12 cellular contexts compared by ENCODE assay signal in the genomic region with DNA sequence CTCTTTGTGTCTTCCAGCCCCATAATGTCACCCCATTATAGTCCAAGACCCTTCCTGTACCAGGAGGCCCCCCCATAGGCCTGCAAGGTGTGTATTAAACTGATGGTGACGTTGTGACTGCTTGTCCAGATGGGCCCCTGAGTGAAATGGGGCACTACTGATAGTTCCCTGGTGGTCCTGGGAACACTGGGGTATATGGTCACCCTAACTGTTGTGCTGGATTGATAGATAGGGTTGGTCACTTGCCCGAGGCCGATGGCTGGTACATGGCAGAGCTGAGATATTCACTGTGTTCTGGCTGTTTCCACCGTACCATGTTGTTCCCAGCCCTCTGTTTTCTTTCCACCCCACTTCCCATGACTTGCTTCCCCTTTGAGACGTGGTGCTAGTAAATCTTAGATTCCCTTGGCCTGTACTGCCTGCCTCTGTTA. TPM values are rescaled to one million over a fixed set of nuclear protein-coding genes. Genes with fewer than 3 reads are reported as not detected.
A peak's percentile ranks its signal among the peaks of the same experiment; 100 is the strongest.
DNase-seq lines count a peak whose midpoint lies in the region; ATAC-seq lines count a peak whose summit lies in the region.
"Had no signal": no experiment of that assay in that cellular context is flagged by ENCODE, and none has a peak within 500 bp of the region (broad histone marks: within the 10 kb centered on the region; RNA-seq: fewer than 3 reads in every experiment).

No MANE protein-coding gene starts in this region.

- H3K4me3 ChIP-seq in CD4-positive, alpha-beta memory T cell (ENCODE audit: low read length in 2 of 2), result no peak overlapping the region
- no peak overlapping the region for H3K4me3 ChIP-seq in mucosa of stomach (ENCODE audit: low read length)
- H3K4me3 ChIP-seq: cardiac muscle cell, skin epidermis had no signal

- H3K27me3 ChIP-seq in CD4-positive, alpha-beta memory T cell (ENCODE audit: insufficient read depth, low read length), result no peaks in the 10 kb centered on the region
- H3K27me3 ChIP-seq in mucosa of stomach (ENCODE audit: control insufficient read depth, insufficient read depth, low read length), result no peaks in the 10 kb centered on the region
- H3K27me3 ChIP-seq: cardiac muscle cell had no signal

- H3K27ac Mint-ChIP-seq in CD4-positive, alpha-beta memory T cell, result peak overlapping the region in 5 of 7 donors; percentile 10 to 63 (median 13)
- H3K27ac Mint-ChIP-seq in T-helper 17 cell, result peak overlapping the region; percentile 47

- no peak overlapping the region for H3K27ac ChIP-seq in CD4-positive, alpha-beta memory T cell (ENCODE audit: low read depth, low read length)
- H3K27ac ChIP-seq: cardiac muscle cell had no signal

- DNase-seq in CD4-positive, alpha-beta memory T cell, result no peak
- DNase-seq in T-helper 17 cell (no peak), DMS53 treated with DMSO at 0.1 percent for 48 hours (lab: John Stamatoyannopoulos, UW; ENCODE audit: unreplicated experiment) (no peak)
- DNase-seq: activated T-cell treated with anti-CD3 and anti-CD28 coated beads, Interleukin-2, amount 50 U/mL, for 4 hours; CD4-positive, CD25-positive, alpha-beta regulatory T cell; NCI-H69; SHP77 had no signal

- ATAC-seq in T-helper 17 cell (no peak), GM21723 (IDR thresholded peaks at IDR 0.05; ENCODE audit: unreplicated experiment) (no peak), HG02588 (IDR thresholded peaks at IDR 0.05; ENCODE audit: unreplicated experiment) (no peak)
- ATAC-seq: activated T-cell treated with anti-CD3 and anti-CD28 coated beads, Interleukin-2, amount 50 U/mL, for 4 hours had no signal

- H3K9ac ChIP-seq in mucosa of stomach (ENCODE audit: low read length), result peak overlapping the region; percentile 8

- H3K27me3 Mint-ChIP-seq in CD4-positive, alpha-beta memory T cell, result no peaks in the 10 kb centered on the region
- no peaks in the 10 kb centered on the region for H3K27me3 Mint-ChIP-seq in T-helper 17 cell
- H3K27me3 Mint-ChIP-seq: CD4-positive, CD25-positive, alpha-beta regulatory T cell had no signal

- H3K4me1 ChIP-seq in CD4-positive, alpha-beta memory T cell (ENCODE audit: insufficient read depth, low read length), result peaks cover 35% of the 10 kb centered on the region
- H3K4me1 ChIP-seq in mucosa of stomach (ENCODE audit: control insufficient read depth, insufficient read depth, low read length), result peaks cover 22% of the 10 kb centered on the region

- H3K36me3 ChIP-seq in CD4-positive, alpha-beta memory T cell (ENCODE audit: insufficient read depth, low read length), result peaks cover 33% of the 10 kb centered on the region
- peaks cover 15% of the 10 kb centered on the region for H3K36me3 ChIP-seq in mucosa of stomach (ENCODE audit: control insufficient read depth, insufficient read depth, low read length)

- peaks cover 14 to 48% of the 10 kb centered on the region in 2 donors for H3K36me3 Mint-ChIP-seq in CD4-positive, alpha-beta memory T cell
- H3K36me3 Mint-ChIP-seq in T-helper 17 cell (ENCODE audit: low read depth), result no peaks in the 10 kb centered on the region

- H3K9me3 Mint-ChIP-seq in CD4-positive, alpha-beta memory T cell, result no peaks in the 10 kb centered on the region
- H3K9me3 Mint-ChIP-seq: activated T-cell treated with anti-CD3 and anti-CD28 coated beads, Interleukin-2, amount 50 U/mL, for 4 hours; CD4-positive, CD25-positive, alpha-beta regulatory T cell had no signal

- intact Hi-C loops in CD4-positive, alpha-beta memory T cell (cut with micrococcal nuclease), result no loop called here

- CTCF ChIA-PET in CD4-positive, alpha-beta memory T cell (lab: Charles Lee; ENCODE audit: partially characterized antibody), result interaction anchor here (1.0 kb wide), 1 partner anchor 8 kb away, joined by 3 read pairs; no protein-coding TSS in a partner anchor

- H3K9me3 ChIP-seq in CD4-positive, alpha-beta memory T cell (ENCODE audit: control insufficient read depth in 1 of 2, low read length in 2 of 2), result no peaks in the 10 kb centered on the region
- no peaks in the 10 kb centered on the region for H3K9me3 ChIP-seq in T-helper 17 cell (ENCODE audit: control insufficient read depth, low read length, poor library complexity, severe bottlenecking)
- H3K9me3 ChIP-seq in mucosa of stomach (ENCODE audit: control insufficient read depth, low read length), result no peaks in the 10 kb centered on the region

- POLR2A ChIA-PET in CD4-positive, alpha-beta memory T cell (lab: Charles Lee; ENCODE audit: partially characterized antibody), result interaction anchor here (0.8 kb wide), 1 partner anchor 53 kb away, joined by 3 read pairs; no protein-coding TSS in a partner anchor

- H3K4me3 Mint-ChIP-seq in CD4-positive, alpha-beta memory T cell, result no peak overlapping the region
- H3K4me3 Mint-ChIP-seq in T-helper 17 cell, result no peak overlapping the region
- H3K4me3 Mint-ChIP-seq: activated T-cell treated with anti-CD3 and anti-CD28 coated beads, Interleukin-2, amount 50 U/mL, for 4 hours had no signal

- peaks cover 15 to 36% (median 26%) of the 10 kb centered on the region in 4 donors for H3K4me1 Mint-ChIP-seq in CD4-positive, alpha-beta memory T cell
- peaks cover 20% of the 10 kb centered on the region for H3K4me1 Mint-ChIP-seq in T-helper 17 cell

RNA-seq across cellular contexts. Expression of a gene that starts 4.3 kb away (rescaled TPM):
- total RNA-seq in CD4-positive, alpha-beta memory T cell, result 10 to 100 TPM; 31.0 to 36.9 TPM
- polyA plus RNA-seq in CD4-positive, alpha-beta memory T cell, result 10 to 100 TPM; 23.6 to 35.7 TPM
- total RNA-seq in T-helper 17 cell, result 10 to 100 TPM; 21.0 to 23.4 TPM

RNA-seq across cellular contexts. Expression of a gene that starts 40.5 kb away (rescaled TPM):
- total RNA-seq in CD4-positive, alpha-beta memory T cell, result under 1 TPM in 1 of 2 experiments, not detected in 1; 0.20 TPM
- polyA plus RNA-seq in CD4-positive, alpha-beta memory T cell, result under 1 TPM in 1 of 2 donors, not detected in 1; 0.11 TPM
- 1 to 10 TPM; 3.7 to 4.3 TPM for total RNA-seq in T-helper 17 cell
- total RNA-seq: CD4-positive, CD25-positive, alpha-beta regulatory T cell had no signal

RNA-seq across cellular contexts. Expression of a gene that starts 46.3 kb away (rescaled TPM):
- total RNA-seq in CD4-positive, alpha-beta memory T cell, result 100 to 1,000 TPM; 106 to 112 TPM
- 10 to 100 TPM; 45.2 to 67.2 TPM for polyA plus RNA-seq in CD4-positive, alpha-beta memory T cell
- 100 to 1,000 TPM; 113 to 124 TPM for total RNA-seq in T-helper 17 cell

RNA-seq across cellular contexts. Expression of a gene that starts 49.0 kb away (rescaled TPM):
- 10 to 100 TPM; 19.7 TPM for total RNA-seq in CD4-positive, alpha-beta memory T cell
- 10 to 100 TPM; 22.0 to 28.8 TPM for polyA plus RNA-seq in CD4-positive, alpha-beta memory T cell
- 10 to 100 TPM; 14.3 to 15.6 TPM for total RNA-seq in T-helper 17 cell

RNA-seq across cellular contexts. Expression of a gene that starts 52.2 kb away (rescaled TPM):
- total RNA-seq in CD4-positive, alpha-beta memory T cell, result 10 to 100 TPM; 84.4 to 88.5 TPM
- 10 to 100 TPM; 58.7 to 72.1 TPM for polyA plus RNA-seq in CD4-positive, alpha-beta memory T cell
- 10 to 100 TPM; 65.5 to 73.4 TPM for total RNA-seq in T-helper 17 cell
